In the genomic region with DNA sequence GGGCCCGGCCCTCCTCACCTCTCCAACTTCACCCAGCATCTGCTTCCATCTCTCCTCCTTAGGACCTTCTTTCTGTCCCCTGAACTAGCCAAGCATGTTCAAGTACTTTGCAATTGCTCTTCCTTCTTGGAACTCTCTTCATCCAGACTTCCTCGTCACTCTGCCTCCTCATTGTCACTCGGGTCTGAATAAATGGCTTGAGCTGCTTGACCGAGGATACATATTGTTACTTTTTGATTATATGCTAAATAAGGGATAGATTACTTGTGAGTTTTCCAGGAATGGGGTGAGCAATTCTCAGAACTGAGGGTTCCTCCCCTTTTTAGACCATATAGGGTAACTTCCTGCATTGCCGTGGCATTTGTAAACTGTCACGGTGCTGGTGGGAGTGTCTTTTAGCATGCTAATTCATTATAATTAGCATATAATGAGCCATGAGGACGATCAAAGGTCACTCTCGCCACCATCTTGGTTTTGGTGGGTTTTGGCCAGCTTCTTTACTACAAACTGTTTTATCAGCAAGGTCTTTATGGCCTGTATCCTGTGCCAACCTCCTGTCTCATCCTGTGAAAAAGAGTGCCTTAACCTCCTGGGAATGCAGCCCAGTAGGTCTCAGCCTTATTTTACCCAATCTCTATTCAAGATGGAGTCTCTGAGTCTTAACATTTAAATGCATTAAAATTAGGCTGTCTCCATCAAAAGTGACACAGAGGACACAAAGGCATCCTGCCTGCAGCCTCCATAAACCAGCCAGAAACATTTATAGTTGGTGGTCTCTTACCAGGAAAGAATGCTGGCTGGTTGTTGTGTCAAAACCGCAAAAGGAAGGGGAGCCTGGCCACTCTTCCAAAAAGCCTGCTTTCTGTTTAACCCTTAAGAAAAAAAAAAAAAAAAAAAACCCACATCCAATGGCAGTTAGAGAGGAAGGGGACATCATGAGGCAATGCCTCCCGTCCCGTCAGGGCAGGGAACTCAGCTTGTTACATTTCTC, we compare ENCODE assay signal across 1 cellular context.
TF ChIP-seq lines count a peak whose summit lies in the region.

No MANE protein-coding gene starts in this region.

TF ChIP-seq in K562, 482 proteins besides CTCF, POLR2A, EP300 and RAD21 (continued from another document and continues in another):
- TF ChIP-seq, protein P1, sequence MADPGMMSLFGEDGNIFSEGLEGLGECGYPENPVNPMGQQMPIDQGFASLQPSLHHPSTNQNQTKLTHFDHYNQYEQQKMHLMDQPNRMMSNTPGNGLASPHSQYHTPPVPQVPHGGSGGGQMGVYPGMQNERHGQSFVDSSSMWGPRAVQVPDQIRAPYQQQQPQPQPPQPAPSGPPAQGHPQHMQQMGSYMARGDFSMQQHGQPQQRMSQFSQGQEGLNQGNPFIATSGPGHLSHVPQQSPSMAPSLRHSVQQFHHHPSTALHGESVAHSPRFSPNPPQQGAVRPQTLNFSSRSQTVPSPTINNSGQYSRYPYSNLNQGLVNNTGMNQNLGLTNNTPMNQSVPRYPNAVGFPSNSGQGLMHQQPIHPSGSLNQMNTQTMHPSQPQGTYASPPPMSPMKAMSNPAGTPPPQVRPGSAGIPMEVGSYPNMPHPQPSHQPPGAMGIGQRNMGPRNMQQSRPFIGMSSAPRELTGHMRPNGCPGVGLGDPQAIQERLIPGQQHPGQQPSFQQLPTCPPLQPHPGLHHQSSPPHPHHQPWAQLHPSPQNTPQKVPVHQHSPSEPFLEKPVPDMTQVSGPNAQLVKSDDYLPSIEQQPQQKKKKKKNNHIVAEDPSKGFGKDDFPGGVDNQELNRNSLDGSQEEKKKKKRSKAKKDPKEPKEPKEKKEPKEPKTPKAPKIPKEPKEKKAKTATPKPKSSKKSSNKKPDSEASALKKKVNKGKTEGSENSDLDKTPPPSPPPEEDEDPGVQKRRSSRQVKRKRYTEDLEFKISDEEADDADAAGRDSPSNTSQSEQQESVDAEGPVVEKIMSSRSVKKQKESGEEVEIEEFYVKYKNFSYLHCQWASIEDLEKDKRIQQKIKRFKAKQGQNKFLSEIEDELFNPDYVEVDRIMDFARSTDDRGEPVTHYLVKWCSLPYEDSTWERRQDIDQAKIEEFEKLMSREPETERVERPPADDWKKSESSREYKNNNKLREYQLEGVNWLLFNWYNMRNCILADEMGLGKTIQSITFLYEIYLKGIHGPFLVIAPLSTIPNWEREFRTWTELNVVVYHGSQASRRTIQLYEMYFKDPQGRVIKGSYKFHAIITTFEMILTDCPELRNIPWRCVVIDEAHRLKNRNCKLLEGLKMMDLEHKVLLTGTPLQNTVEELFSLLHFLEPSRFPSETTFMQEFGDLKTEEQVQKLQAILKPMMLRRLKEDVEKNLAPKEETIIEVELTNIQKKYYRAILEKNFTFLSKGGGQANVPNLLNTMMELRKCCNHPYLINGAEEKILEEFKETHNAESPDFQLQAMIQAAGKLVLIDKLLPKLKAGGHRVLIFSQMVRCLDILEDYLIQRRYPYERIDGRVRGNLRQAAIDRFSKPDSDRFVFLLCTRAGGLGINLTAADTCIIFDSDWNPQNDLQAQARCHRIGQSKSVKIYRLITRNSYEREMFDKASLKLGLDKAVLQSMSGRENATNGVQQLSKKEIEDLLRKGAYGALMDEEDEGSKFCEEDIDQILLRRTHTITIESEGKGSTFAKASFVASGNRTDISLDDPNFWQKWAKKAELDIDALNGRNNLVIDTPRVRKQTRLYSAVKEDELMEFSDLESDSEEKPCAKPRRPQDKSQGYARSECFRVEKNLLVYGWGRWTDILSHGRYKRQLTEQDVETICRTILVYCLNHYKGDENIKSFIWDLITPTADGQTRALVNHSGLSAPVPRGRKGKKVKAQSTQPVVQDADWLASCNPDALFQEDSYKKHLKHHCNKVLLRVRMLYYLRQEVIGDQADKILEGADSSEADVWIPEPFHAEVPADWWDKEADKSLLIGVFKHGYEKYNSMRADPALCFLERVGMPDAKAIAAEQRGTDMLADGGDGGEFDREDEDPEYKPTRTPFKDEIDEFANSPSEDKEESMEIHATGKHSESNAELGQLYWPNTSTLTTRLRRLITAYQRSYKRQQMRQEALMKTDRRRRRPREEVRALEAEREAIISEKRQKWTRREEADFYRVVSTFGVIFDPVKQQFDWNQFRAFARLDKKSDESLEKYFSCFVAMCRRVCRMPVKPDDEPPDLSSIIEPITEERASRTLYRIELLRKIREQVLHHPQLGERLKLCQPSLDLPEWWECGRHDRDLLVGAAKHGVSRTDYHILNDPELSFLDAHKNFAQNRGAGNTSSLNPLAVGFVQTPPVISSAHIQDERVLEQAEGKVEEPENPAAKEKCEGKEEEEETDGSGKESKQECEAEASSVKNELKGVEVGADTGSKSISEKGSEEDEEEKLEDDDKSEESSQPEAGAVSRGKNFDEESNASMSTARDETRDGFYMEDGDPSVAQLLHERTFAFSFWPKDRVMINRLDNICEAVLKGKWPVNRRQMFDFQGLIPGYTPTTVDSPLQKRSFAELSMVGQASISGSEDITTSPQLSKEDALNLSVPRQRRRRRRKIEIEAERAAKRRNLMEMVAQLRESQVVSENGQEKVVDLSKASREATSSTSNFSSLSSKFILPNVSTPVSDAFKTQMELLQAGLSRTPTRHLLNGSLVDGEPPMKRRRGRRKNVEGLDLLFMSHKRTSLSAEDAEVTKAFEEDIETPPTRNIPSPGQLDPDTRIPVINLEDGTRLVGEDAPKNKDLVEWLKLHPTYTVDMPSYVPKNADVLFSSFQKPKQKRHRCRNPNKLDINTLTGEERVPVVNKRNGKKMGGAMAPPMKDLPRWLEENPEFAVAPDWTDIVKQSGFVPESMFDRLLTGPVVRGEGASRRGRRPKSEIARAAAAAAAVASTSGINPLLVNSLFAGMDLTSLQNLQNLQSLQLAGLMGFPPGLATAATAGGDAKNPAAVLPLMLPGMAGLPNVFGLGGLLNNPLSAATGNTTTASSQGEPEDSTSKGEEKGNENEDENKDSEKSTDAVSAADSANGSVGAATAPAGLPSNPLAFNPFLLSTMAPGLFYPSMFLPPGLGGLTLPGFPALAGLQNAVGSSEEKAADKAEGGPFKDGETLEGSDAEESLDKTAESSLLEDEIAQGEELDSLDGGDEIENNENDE (IDR thresholded peaks at IDR 0.05; ENCODE audit: low read depth, low read length), result no peak
- TF ChIP-seq MXI1 (IDR thresholded peaks at IDR 0.05; ENCODE audit: low read depth, low read length), result no peak
- TF ChIP-seq FIP1L1 (IDR thresholded peaks at IDR 0.05; ENCODE audit: low read depth, low read length, poor library complexity, severe bottlenecking), result no peak
- TF ChIP-seq ZNF175 (CRISPR knock-in tag; IDR thresholded peaks at IDR 0.05; ENCODE audit: low read depth), result peak; percentile 98
- no peak for TF ChIP-seq ILF3 (IDR thresholded peaks at IDR 0.05; ENCODE audit: borderline replicate concordance)
- TF ChIP-seq, protein P2, sequence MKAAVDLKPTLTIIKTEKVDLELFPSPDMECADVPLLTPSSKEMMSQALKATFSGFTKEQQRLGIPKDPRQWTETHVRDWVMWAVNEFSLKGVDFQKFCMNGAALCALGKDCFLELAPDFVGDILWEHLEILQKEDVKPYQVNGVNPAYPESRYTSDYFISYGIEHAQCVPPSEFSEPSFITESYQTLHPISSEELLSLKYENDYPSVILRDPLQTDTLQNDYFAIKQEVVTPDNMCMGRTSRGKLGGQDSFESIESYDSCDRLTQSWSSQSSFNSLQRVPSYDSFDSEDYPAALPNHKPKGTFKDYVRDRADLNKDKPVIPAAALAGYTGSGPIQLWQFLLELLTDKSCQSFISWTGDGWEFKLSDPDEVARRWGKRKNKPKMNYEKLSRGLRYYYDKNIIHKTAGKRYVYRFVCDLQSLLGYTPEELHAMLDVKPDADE (conservative IDR thresholded peaks at IDR 0.05; ENCODE audit: control insufficient read depth, low read depth, low read length), result no peak
- TF ChIP-seq, protein P3, sequence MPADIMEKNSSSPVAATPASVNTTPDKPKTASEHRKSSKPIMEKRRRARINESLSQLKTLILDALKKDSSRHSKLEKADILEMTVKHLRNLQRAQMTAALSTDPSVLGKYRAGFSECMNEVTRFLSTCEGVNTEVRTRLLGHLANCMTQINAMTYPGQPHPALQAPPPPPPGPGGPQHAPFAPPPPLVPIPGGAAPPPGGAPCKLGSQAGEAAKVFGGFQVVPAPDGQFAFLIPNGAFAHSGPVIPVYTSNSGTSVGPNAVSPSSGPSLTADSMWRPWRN (IDR thresholded peaks at IDR 0.05; ENCODE audit: low read depth), result no peak
- no peak for TF ChIP-seq SMC3 (conservative IDR thresholded peaks at IDR 0.05; ENCODE audit: insufficient read depth, low read depth, low read length)
- peak; percentile 92 for TF ChIP-seq KDM5B (IDR thresholded peaks at IDR 0.05; ENCODE audit: insufficient replicate concordance, low read depth, low read length)
- TF ChIP-seq MECOM (CRISPR knock-in tag; IDR thresholded peaks at IDR 0.05), result peak; percentile 81
- TF ChIP-seq MCM3 (IDR thresholded peaks at IDR 0.05), result no peak
- TF ChIP-seq, protein P4, sequence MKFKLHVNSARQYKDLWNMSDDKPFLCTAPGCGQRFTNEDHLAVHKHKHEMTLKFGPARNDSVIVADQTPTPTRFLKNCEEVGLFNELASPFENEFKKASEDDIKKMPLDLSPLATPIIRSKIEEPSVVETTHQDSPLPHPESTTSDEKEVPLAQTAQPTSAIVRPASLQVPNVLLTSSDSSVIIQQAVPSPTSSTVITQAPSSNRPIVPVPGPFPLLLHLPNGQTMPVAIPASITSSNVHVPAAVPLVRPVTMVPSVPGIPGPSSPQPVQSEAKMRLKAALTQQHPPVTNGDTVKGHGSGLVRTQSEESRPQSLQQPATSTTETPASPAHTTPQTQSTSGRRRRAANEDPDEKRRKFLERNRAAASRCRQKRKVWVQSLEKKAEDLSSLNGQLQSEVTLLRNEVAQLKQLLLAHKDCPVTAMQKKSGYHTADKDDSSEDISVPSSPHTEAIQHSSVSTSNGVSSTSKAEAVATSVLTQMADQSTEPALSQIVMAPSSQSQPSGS (CRISPR knock-in tag; IDR thresholded peaks at IDR 0.05), result no peak
- no peak for TF ChIP-seq POU5F1 (IDR thresholded peaks at IDR 0.05; ENCODE audit: borderline replicate concordance, low read depth, low read length, partially characterized antibody)
- peak; percentile 61 for TF ChIP-seq RBM39 (optimal IDR thresholded peaks at IDR 0.05; ENCODE audit: low read depth, low read length)
- TF ChIP-seq, protein P5, sequence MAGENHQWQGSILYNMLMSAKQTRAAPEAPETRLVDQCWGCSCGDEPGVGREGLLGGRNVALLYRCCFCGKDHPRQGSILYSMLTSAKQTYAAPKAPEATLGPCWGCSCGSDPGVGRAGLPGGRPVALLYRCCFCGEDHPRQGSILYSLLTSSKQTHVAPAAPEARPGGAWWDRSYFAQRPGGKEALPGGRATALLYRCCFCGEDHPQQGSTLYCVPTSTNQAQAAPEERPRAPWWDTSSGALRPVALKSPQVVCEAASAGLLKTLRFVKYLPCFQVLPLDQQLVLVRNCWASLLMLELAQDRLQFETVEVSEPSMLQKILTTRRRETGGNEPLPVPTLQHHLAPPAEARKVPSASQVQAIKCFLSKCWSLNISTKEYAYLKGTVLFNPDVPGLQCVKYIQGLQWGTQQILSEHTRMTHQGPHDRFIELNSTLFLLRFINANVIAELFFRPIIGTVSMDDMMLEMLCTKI (IDR thresholded peaks at IDR 0.05; ENCODE audit: partially characterized antibody), result no peak
- TF ChIP-seq NFE2 (IDR thresholded peaks at IDR 0.05; ENCODE audit: low read depth), result no peak; the same call in 1 of the 2 replicates
- no peak for TF ChIP-seq KAT2B (IDR thresholded peaks at IDR 0.05; ENCODE audit: low read depth, low read length)
- TF ChIP-seq, protein P6, sequence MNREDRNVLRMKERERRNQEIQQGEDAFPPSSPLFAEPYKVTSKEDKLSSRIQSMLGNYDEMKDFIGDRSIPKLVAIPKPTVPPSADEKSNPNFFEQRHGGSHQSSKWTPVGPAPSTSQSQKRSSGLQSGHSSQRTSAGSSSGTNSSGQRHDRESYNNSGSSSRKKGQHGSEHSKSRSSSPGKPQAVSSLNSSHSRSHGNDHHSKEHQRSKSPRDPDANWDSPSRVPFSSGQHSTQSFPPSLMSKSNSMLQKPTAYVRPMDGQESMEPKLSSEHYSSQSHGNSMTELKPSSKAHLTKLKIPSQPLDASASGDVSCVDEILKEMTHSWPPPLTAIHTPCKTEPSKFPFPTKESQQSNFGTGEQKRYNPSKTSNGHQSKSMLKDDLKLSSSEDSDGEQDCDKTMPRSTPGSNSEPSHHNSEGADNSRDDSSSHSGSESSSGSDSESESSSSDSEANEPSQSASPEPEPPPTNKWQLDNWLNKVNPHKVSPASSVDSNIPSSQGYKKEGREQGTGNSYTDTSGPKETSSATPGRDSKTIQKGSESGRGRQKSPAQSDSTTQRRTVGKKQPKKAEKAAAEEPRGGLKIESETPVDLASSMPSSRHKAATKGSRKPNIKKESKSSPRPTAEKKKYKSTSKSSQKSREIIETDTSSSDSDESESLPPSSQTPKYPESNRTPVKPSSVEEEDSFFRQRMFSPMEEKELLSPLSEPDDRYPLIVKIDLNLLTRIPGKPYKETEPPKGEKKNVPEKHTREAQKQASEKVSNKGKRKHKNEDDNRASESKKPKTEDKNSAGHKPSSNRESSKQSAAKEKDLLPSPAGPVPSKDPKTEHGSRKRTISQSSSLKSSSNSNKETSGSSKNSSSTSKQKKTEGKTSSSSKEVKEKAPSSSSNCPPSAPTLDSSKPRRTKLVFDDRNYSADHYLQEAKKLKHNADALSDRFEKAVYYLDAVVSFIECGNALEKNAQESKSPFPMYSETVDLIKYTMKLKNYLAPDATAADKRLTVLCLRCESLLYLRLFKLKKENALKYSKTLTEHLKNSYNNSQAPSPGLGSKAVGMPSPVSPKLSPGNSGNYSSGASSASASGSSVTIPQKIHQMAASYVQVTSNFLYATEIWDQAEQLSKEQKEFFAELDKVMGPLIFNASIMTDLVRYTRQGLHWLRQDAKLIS (CRISPR knock-in tag; IDR thresholded peaks at IDR 0.05), result peak; percentile 61; the same call in 1 of the 2 replicates
- peak; percentile 98 for TF ChIP-seq ZNF197 (CRISPR knock-in tag; IDR thresholded peaks at IDR 0.05; ENCODE audit: low read depth)
- peak; percentile 89; the same call in 1 of the 2 replicates for TF ChIP-seq SMARCA5 (IDR thresholded peaks at IDR 0.05)
- TF ChIP-seq, protein P7, sequence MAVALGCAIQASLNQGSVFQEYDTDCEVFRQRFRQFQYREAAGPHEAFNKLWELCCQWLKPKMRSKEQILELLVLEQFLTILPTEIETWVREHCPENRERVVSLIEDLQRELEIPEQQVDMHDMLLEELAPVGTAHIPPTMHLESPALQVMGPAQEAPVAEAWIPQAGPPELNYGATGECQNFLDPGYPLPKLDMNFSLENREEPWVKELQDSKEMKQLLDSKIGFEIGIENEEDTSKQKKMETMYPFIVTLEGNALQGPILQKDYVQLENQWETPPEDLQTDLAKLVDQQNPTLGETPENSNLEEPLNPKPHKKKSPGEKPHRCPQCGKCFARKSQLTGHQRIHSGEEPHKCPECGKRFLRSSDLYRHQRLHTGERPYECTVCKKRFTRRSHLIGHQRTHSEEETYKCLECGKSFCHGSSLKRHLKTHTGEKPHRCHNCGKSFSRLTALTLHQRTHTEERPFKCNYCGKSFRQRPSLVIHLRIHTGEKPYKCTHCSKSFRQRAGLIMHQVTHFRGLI (CRISPR knock-in tag; IDR thresholded peaks at IDR 0.05), result peak; percentile 79; the same call in 1 of the 2 replicates
- TF ChIP-seq SP2 (IDR thresholded peaks at IDR 0.05; ENCODE audit: extremely low read depth, low read depth, low read length, poor library complexity, severe bottlenecking), result no peak
- TF ChIP-seq ZNF212 (CRISPR knock-in tag; IDR thresholded peaks at IDR 0.05), result no peak
- TF ChIP-seq HNRNPUL1 (IDR thresholded peaks at IDR 0.05; ENCODE audit: low read length), result no peak
- TF ChIP-seq ZNF174 (CRISPR knock-in tag; IDR thresholded peaks at IDR 0.05), result no peak
